Comparison of ENCODE assay signal across 27 cellular contexts in the genomic region with DNA sequence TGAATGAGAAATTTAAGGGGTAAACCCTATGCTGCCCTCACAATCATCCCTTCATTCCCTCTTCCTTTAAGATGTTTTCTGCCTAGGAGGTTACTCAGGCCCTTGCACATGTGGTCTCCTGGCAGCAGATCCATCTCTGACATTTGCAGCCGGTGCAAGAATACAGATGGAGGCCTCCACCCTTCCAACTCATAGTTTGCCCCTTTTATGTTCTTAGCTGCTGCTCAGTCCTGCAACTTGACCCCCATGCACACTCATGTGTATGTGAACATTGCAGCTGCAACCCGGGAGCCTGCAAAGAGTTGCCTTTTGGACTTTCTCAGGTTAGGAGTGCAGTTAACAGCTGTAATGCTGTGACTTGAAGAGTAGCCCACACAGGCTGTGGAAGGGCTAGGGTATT.
"Had no signal": no experiment of that assay in that cellular context is flagged by ENCODE, and none has a peak within 500 bp of the region (broad histone marks: within the 10 kb centered on the region; RNA-seq: fewer than 3 reads in every experiment).

No MANE protein-coding gene starts in this region.

- H3K27me3 ChIP-seq: gastroesophageal sphincter, ovary, sigmoid colon, tibial nerve had no signal

- H3K4me3 Mint-ChIP-seq: activated naive CD8-positive, alpha-beta T cell; effector memory CD8-positive, alpha-beta T cell; mesothelial cell of epicardium; naive B cell; stimulated activated memory B cell treated with anti-CD40 and anti-IgM and Interleukin-4, amounts not matched to agents 10 μg/mL and 1 μg/mL and 100 μg/mL, for 72 hours; stimulated activated naive CD8-positive, alpha-beta T cell treated with anti-CD3 and anti-CD28 coated beads, Interleukin-15, amount 100 ng/mL, for 72 hours; T-helper 1 cell treated with Interleukin-12 subunit alpha and Interleukin-12 subunit beta and Interleukin-4 antibody, amounts not matched to agents 30 μg/mL and 1 μg/mL, for 36 hours had no signal

- H3K27ac ChIP-seq: coronary artery, gastroesophageal sphincter, ovary, sigmoid colon, tibial nerve, WERI-Rb-1 had no signal

- H3K9me3 Mint-ChIP-seq: effector memory CD8-positive, alpha-beta T cell; mesothelial cell of epicardium; naive B cell; stimulated activated memory B cell treated with anti-CD40 and anti-IgM and Interleukin-4, amounts not matched to agents 10 μg/mL and 1 μg/mL and 100 μg/mL, for 72 hours; stimulated activated naive CD8-positive, alpha-beta T cell treated with anti-CD3 and anti-CD28 coated beads, Interleukin-15, amount 100 ng/mL, for 72 hours; T-helper 1 cell treated with Interleukin-12 subunit alpha and Interleukin-12 subunit beta and Interleukin-4 antibody, amounts not matched to agents 30 μg/mL and 1 μg/mL, for 36 hours had no signal

- ATAC-seq: activated CD4-positive, CD25-positive, alpha-beta regulatory T cell treated with anti-CD3 and anti-CD28 coated beads, Interleukin-2, amount 50 U/mL, for 24 hours; effector memory CD8-positive, alpha-beta T cell; gastroesophageal sphincter; stimulated activated memory B cell treated with anti-CD40 and anti-IgM and Interleukin-4, amounts not matched to agents 10 μg/mL and 1 μg/mL and 100 μg/mL, for 72 hours; stimulated activated naive CD8-positive, alpha-beta T cell treated with anti-CD3 and anti-CD28 coated beads, Interleukin-15, amount 100 ng/mL, for 72 hours had no signal

- H3K27me3 Mint-ChIP-seq: activated naive CD8-positive, alpha-beta T cell; effector memory CD8-positive, alpha-beta T cell; naive B cell; stimulated activated memory B cell treated with anti-CD40 and anti-IgM and Interleukin-4, amounts not matched to agents 10 μg/mL and 1 μg/mL and 100 μg/mL, for 72 hours; stimulated activated naive CD8-positive, alpha-beta T cell treated with anti-CD3 and anti-CD28 coated beads, Interleukin-15, amount 100 ng/mL, for 72 hours had no signal

- H3K27ac Mint-ChIP-seq: activated naive CD8-positive, alpha-beta T cell; effector memory CD8-positive, alpha-beta T cell; mesothelial cell of epicardium; stimulated activated memory B cell treated with anti-CD40 and anti-IgM and Interleukin-4, amounts not matched to agents 10 μg/mL and 1 μg/mL and 100 μg/mL, for 72 hours; stimulated activated naive CD8-positive, alpha-beta T cell treated with anti-CD3 and anti-CD28 coated beads, Interleukin-15, amount 100 ng/mL, for 72 hours; T-helper 1 cell treated with Interleukin-12 subunit alpha and Interleukin-12 subunit beta and Interleukin-4 antibody, amounts not matched to agents 30 μg/mL and 1 μg/mL, for 36 hours had no signal

- H3K36me3 ChIP-seq: gastroesophageal sphincter, ovary, sigmoid colon, tibial nerve, WERI-Rb-1 had no signal

- H3K36me3 Mint-ChIP-seq: activated naive CD8-positive, alpha-beta T cell; mesothelial cell of epicardium; naive B cell; stimulated activated memory B cell treated with anti-CD40 and anti-IgM and Interleukin-4, amounts not matched to agents 10 μg/mL and 1 μg/mL and 100 μg/mL, for 72 hours had no signal

- DNase-seq: activated CD4-positive, alpha-beta T cell treated with anti-CD3 and anti-CD28 coated beads for 48 hours; activated CD4-positive, alpha-beta T cell treated with anti-CD3 and anti-CD28 coated beads, Interleukin-2, amount 50 U/mL, for 48 hours; activated CD8-positive, alpha-beta memory T cell treated with anti-CD3 and anti-CD28 coated beads for 24 hours; activated effector memory CD4-positive, alpha-beta T cell treated with Interleukin-2 at 50 U/mL for 16 hours; activated naive CD4-positive, alpha-beta T cell treated with Interleukin-2 at 50 U/mL for 16 hours; anterior cingulate cortex; cerebellar nuclear complex; effector memory CD8-positive, alpha-beta T cell; erythroblast; naive B cell; ovary; psoas muscle; sigmoid colon; small intestine; stimulated activated CD4-positive, alpha-beta T cell treated with anti-CD3 and anti-CD28 coated beads, Interleukin-4, amount 100 ng/mL, for 4 hours; stimulated activated CD8-positive, alpha-beta memory T cell treated with anti-CD3 and anti-CD28 coated beads, Interleukin-4, amount 100 ng/mL, for 48 hours; stimulated activated naive CD8-positive, alpha-beta T cell treated with anti-CD3 and anti-CD28 coated beads, Interleukin-15, amount 100 ng/mL, for 72 hours; T-helper 9 cell; WERI-Rb-1 had no signal

- H3K4me3 ChIP-seq: coronary artery, gastroesophageal sphincter, ovary, psoas muscle, sigmoid colon, tibial nerve had no signal

- H3K9me3 ChIP-seq: gastroesophageal sphincter, ovary, psoas muscle, sigmoid colon, tibial nerve had no signal
